In genomic region chr9:129402931-129403742, GRCh38 we compare ENCODE assay signal across 2 cellular contexts.
TF ChIP-seq lines count a peak whose summit lies in the region.

No MANE protein-coding gene starts in this region.

TF ChIP-seq in GM23338, 12 proteins besides CTCF, POLR2A, EP300 and RAD21 (continued from another document):
- TF ChIP-seq ZNF462 (CRISPR knock-in tag; IDR thresholded peaks at IDR 0.05), result no peak

TF ChIP-seq in HepG2, 621 proteins besides CTCF, POLR2A, EP300 and RAD21 (continued from another document):
- TF ChIP-seq HNF1A (IDR thresholded peaks at IDR 0.05; ENCODE audit: low read depth), result no peak
- no peak for TF ChIP-seq HNF1A (CRISPR knock-in tag; IDR thresholded peaks at IDR 0.05; ENCODE audit: borderline replicate concordance)
- no peak for TF ChIP-seq ZBTB8A (CRISPR knock-in tag; IDR thresholded peaks at IDR 0.05; ENCODE audit: borderline replicate concordance, low read depth)
- TF ChIP-seq SMARCE1 (IDR thresholded peaks at IDR 0.05; ENCODE audit: borderline replicate concordance), result no peak
- TF ChIP-seq BCLAF1 (IDR thresholded peaks at IDR 0.05), result no peak
- TF ChIP-seq, protein P1, sequence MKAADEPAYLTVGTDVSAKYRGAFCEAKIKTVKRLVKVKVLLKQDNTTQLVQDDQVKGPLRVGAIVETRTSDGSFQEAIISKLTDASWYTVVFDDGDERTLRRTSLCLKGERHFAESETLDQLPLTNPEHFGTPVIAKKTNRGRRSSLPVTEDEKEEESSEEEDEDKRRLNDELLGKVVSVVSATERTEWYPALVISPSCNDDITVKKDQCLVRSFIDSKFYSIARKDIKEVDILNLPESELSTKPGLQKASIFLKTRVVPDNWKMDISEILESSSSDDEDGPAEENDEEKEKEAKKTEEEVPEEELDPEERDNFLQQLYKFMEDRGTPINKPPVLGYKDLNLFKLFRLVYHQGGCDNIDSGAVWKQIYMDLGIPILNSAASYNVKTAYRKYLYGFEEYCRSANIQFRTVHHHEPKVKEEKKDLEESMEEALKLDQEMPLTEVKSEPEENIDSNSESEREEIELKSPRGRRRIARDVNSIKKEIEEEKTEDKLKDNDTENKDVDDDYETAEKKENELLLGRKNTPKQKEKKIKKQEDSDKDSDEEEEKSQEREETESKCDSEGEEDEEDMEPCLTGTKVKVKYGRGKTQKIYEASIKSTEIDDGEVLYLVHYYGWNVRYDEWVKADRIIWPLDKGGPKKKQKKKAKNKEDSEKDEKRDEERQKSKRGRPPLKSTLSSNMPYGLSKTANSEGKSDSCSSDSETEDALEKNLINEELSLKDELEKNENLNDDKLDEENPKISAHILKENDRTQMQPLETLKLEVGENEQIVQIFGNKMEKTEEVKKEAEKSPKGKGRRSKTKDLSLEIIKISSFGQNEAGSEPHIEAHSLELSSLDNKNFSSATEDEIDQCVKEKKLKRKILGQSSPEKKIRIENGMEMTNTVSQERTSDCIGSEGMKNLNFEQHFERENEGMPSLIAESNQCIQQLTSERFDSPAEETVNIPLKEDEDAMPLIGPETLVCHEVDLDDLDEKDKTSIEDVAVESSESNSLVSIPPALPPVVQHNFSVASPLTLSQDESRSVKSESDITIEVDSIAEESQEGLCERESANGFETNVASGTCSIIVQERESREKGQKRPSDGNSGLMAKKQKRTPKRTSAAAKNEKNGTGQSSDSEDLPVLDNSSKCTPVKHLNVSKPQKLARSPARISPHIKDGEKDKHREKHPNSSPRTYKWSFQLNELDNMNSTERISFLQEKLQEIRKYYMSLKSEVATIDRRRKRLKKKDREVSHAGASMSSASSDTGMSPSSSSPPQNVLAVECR (CRISPR knock-in tag; IDR thresholded peaks at IDR 0.05; ENCODE audit: borderline replicate concordance), result no peak
- no peak for TF ChIP-seq HNRNPUL1 (IDR thresholded peaks at IDR 0.05; ENCODE audit: low read depth, low read length)
- no peak for TF ChIP-seq ZBTB20 (CRISPR knock-in tag; IDR thresholded peaks at IDR 0.05; ENCODE audit: borderline replicate concordance, low read depth)
- no peak for TF ChIP-seq HOXD1 (CRISPR knock-in tag; IDR thresholded peaks at IDR 0.05)
- TF ChIP-seq SIN3B (IDR thresholded peaks at IDR 0.05; ENCODE audit: low read length), result no peak
- TF ChIP-seq ATF7 (IDR thresholded peaks at IDR 0.05), result no peak
- TF ChIP-seq ATF7 (CRISPR knock-in tag; IDR thresholded peaks at IDR 0.05), result no peak
- TF ChIP-seq HOXA7 (CRISPR knock-in tag; IDR thresholded peaks at IDR 0.05), result no peak
- TF ChIP-seq, protein P2, sequence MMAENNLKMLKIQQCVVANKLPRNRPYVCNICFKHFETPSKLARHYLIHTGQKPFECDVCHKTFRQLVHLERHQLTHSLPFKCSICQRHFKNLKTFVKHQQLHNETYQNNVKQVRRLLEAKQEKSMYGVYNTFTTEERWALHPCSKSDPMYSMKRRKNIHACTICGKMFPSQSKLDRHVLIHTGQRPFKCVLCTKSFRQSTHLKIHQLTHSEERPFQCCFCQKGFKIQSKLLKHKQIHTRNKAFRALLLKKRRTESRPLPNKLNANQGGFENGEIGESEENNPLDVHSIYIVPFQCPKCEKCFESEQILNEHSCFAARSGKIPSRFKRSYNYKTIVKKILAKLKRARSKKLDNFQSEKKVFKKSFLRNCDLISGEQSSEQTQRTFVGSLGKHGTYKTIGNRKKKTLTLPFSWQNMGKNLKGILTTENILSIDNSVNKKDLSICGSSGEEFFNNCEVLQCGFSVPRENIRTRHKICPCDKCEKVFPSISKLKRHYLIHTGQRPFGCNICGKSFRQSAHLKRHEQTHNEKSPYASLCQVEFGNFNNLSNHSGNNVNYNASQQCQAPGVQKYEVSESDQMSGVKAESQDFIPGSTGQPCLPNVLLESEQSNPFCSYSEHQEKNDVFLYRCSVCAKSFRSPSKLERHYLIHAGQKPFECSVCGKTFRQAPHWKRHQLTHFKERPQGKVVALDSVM (CRISPR knock-in tag; IDR thresholded peaks at IDR 0.05), result no peak
- TF ChIP-seq ZNF768 (CRISPR knock-in tag; IDR thresholded peaks at IDR 0.05), result peak; percentile 95
- TF ChIP-seq ZNF800 (CRISPR knock-in tag; IDR thresholded peaks at IDR 0.05), result no peak
- TF ChIP-seq, protein P3, sequence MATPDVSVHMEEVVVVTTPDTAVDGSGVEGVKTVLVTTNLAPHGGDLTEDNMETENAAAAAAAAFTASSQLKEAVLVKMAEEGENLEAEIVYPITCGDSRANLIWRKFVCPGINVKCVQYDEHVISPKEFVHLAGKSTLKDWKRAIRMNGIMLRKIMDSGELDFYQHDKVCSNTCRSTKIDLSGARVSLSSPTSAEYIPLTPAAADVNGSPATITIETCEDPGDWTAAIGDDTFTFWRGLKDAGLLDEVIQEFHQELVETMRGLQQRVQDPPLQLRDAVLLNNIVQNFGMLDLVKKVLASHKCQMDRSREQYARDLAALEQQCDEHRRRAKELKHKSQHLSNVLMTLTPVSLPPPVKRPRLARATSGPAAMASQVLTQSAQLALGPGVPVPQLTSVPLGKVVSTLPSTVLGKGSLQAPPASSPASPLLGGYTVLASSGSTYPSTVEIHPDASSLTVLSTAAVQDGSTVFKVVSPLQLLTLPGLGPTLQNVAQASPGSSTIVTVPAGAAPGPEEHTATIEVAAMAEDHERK (CRISPR knock-in tag; IDR thresholded peaks at IDR 0.05; ENCODE audit: low read depth), result no peak
- no peak for TF ChIP-seq TAF15 (IDR thresholded peaks at IDR 0.05; ENCODE audit: low read depth, low read length, poor library complexity, severe bottlenecking)
- no peak for TF ChIP-seq FOXJ3 (CRISPR knock-in tag; IDR thresholded peaks at IDR 0.05; ENCODE audit: borderline replicate concordance)
- 0 out of 2 replicates have a peak, but pooled peaks have one; percentile 48 for TF ChIP-seq ZMYM3 (CRISPR knock-in tag; IDR thresholded peaks at IDR 0.05)
TF ChIP-seq in HepG2: peak in this region for 3.
